ENCODE assay signal across 28 cellular contexts in the genomic region with DNA sequence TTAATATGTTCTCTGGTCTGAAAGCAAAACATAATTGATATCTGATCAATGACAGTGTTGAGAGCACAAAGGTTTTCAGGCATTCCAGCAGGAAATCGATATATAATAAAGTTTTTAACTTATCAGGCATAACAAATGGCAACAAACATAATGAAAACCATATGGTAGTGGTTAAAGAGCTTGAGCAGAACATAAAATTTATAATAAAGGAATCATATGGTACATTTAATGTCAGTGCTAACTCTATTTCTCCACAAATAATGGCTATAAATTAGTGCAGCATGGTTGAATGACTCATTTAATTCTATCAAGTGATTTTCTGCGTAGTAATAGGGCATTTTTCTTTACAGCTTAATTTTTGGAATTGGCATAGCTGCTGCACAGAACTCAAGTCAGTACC.
"Had no signal": no experiment of that assay in that cellular context is flagged by ENCODE, and none has a peak within 500 bp of the region (broad histone marks: within the 10 kb centered on the region; RNA-seq: fewer than 3 reads in every experiment).

No MANE protein-coding gene starts in this region.

- DNase-seq: natural killer cell; occipital lobe; ovary; posterior cingulate gyrus; psoas muscle; right cardiac atrium; right lobe of liver; sigmoid colon; small intestine; stimulated activated CD4-positive, alpha-beta T cell treated with anti-CD3 and anti-CD28 coated beads, Interleukin-15, amount 100 ng/mL, for 24 hours; stimulated activated CD4-positive, alpha-beta T cell treated with anti-CD3 and anti-CD28 coated beads, Interleukin-2, amount 100 ng/mL, for 24 hours; stimulated activated CD4-positive, alpha-beta T cell treated with anti-CD3 and anti-CD28 coated beads, Interleukin-2, amount 100 ng/mL, for 48 hours; stimulated activated CD4-positive, alpha-beta T cell treated with anti-CD3 and anti-CD28 coated beads, Interleukin-4, amount 100 ng/mL, for 24 hours; stimulated activated naive B cell treated with anti-CD40 and anti-IgM and Interleukin-4, amounts not matched to agents 10 μg/mL and 1 μg/mL and 100 μg/mL, for 72 hours; stimulated activated naive CD4-positive, alpha-beta T cell treated with Interleukin-2 at 50 U/mL for 16 hours; stomach; thyroid gland; trophoblast cell; upper lobe of left lung; uterus had no signal

- H3K9ac ChIP-seq: neural progenitor cell, parathyroid adenoma had no signal

- H3K4me3 Mint-ChIP-seq: natural killer cell; nephron; neural progenitor cell; stimulated activated effector memory CD8-positive, alpha-beta T cell treated with anti-CD3 and anti-CD28 coated beads, Interleukin-12 subunit alpha, Interleukin-12 subunit beta, amount 100 ng/mL, for 72 hours; stimulated activated naive B cell treated with anti-CD40 and anti-IgM and Interleukin-4, amounts not matched to agents 10 μg/mL and 1 μg/mL and 100 μg/mL, for 72 hours; stimulated activated naive CD8-positive, alpha-beta T cell treated with anti-CD3 and anti-CD28 coated beads, Interleukin-15, Interleukin-2, amounts not matched to agents 100 ng/mL and 50 ng/mL, for 24 hours had no signal

- H3K27me3 Mint-ChIP-seq: progenitor cell of endocrine pancreas; stimulated activated naive B cell treated with anti-CD40 and anti-IgM and Interleukin-4, amounts not matched to agents 10 μg/mL and 1 μg/mL and 100 μg/mL, for 72 hours; stimulated activated naive CD8-positive, alpha-beta T cell treated with anti-CD3 and anti-CD28 coated beads, Interleukin-15, Interleukin-2, amounts not matched to agents 100 ng/mL and 50 ng/mL, for 24 hours had no signal

- H3K9me3 ChIP-seq: ovary, psoas muscle, right lobe of liver, sigmoid colon, stomach, thoracic aorta, thyroid gland, tibial nerve, upper lobe of left lung, uterus had no signal

- H3K4me3 ChIP-seq: neural progenitor cell, ovary, psoas muscle, right lobe of liver, sigmoid colon, stomach, thoracic aorta, thyroid gland, tibial nerve, upper lobe of left lung, uterus had no signal

- H3K4me1 Mint-ChIP-seq: natural killer cell; nephron; neural progenitor cell; stimulated activated effector memory CD8-positive, alpha-beta T cell treated with anti-CD3 and anti-CD28 coated beads, Interleukin-12 subunit alpha, Interleukin-12 subunit beta, amount 100 ng/mL, for 72 hours; stimulated activated naive B cell treated with anti-CD40 and anti-IgM and Interleukin-4, amounts not matched to agents 10 μg/mL and 1 μg/mL and 100 μg/mL, for 72 hours had no signal

- H3K36me3 ChIP-seq: neural progenitor cell, ovary, right lobe of liver, sigmoid colon, stomach, thoracic aorta, thyroid gland, tibial nerve, upper lobe of left lung, uterus had no signal

- H3K27ac Mint-ChIP-seq: natural killer cell; neural progenitor cell; progenitor cell of endocrine pancreas; stimulated activated effector memory CD8-positive, alpha-beta T cell treated with anti-CD3 and anti-CD28 coated beads, Interleukin-12 subunit alpha, Interleukin-12 subunit beta, amount 100 ng/mL, for 72 hours; stimulated activated naive B cell treated with anti-CD40 and anti-IgM and Interleukin-4, amounts not matched to agents 10 μg/mL and 1 μg/mL and 100 μg/mL, for 72 hours; stimulated activated naive CD8-positive, alpha-beta T cell treated with anti-CD3 and anti-CD28 coated beads, Interleukin-15, Interleukin-2, amounts not matched to agents 100 ng/mL and 50 ng/mL, for 24 hours had no signal

- H3K27ac ChIP-seq: neural progenitor cell, ovary, parathyroid adenoma, psoas muscle, right lobe of liver, sigmoid colon, stomach, thoracic aorta, thyroid gland, tibial nerve, upper lobe of left lung, uterus had no signal

- H3K9me3 Mint-ChIP-seq: nephron; neural progenitor cell; stimulated activated effector memory CD8-positive, alpha-beta T cell treated with anti-CD3 and anti-CD28 coated beads, Interleukin-12 subunit alpha, Interleukin-12 subunit beta, amount 100 ng/mL, for 72 hours; stimulated activated naive B cell treated with anti-CD40 and anti-IgM and Interleukin-4, amounts not matched to agents 10 μg/mL and 1 μg/mL and 100 μg/mL, for 72 hours; stimulated activated naive CD8-positive, alpha-beta T cell treated with anti-CD3 and anti-CD28 coated beads, Interleukin-15, Interleukin-2, amounts not matched to agents 100 ng/mL and 50 ng/mL, for 24 hours had no signal

- ATAC-seq: natural killer cell; psoas muscle; right cardiac atrium; right lobe of liver; stimulated activated effector memory CD8-positive, alpha-beta T cell treated with anti-CD3 and anti-CD28 coated beads, Interleukin-12 subunit alpha, Interleukin-12 subunit beta, amount 100 ng/mL, for 72 hours; stimulated activated naive B cell treated with anti-CD40 and anti-IgM and Interleukin-4, amounts not matched to agents 10 μg/mL and 1 μg/mL and 100 μg/mL, for 72 hours had no signal

- H3K36me3 Mint-ChIP-seq: natural killer cell; neural progenitor cell; stimulated activated effector memory CD8-positive, alpha-beta T cell treated with anti-CD3 and anti-CD28 coated beads, Interleukin-12 subunit alpha, Interleukin-12 subunit beta, amount 100 ng/mL, for 72 hours; stimulated activated naive B cell treated with anti-CD40 and anti-IgM and Interleukin-4, amounts not matched to agents 10 μg/mL and 1 μg/mL and 100 μg/mL, for 72 hours had no signal
